8 cellular contexts compared by ENCODE assay signal in the genomic region with DNA sequence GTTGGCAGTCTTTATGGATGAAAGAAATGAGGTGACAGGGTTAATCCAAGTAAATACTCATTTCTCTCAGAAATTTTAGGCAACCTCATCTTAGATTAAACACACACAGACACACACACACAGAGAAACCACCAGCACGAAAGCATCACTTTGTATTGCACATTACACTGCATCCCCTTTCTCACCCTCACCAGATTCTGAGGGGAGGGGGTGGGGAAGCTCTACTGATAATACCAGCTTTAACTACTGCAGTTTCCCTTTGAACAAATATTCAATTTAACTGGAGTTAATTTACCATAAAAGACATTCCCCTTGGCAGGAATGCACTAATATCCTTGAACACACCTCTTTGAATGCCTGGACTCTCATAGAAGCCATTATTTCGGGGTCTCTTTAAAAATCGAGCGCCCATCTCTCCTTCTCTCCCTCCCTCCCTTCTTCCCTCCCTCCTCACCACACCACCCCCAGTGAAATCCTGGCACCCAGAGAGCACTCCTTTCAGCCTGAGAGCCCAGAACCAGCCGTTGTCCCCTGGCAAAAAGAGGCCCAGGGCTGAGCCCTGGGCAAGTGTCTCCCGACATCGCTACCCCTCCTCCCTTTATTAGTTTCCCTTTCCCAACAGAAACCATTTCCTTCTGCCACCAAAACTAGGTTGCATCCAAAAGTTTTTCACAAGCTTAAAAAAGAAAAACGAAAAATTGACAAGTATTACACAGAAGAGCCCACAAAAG. TPM values are rescaled to one million over a fixed set of nuclear protein-coding genes. Genes with fewer than 3 reads are reported as not detected.
DNase-seq lines count a peak whose midpoint lies in the region; ATAC-seq and TF ChIP-seq lines count a peak whose summit lies in the region.

No MANE protein-coding gene starts in this region.

- peak overlapping the region; percentile 46 to 76 (median 66) for H3K4me3 Mint-ChIP-seq in CD4-positive, alpha-beta memory T cell
- H3K4me3 Mint-ChIP-seq in neural progenitor cell, result peak overlapping the region; percentile 98

- H3K27ac ChIP-seq in CD4-positive, alpha-beta memory T cell (ENCODE audit: low read depth, low read length), result no peak overlapping the region
- peak overlapping the region; percentile 96 for H3K27ac ChIP-seq in epithelial cell of prostate
- H3K27ac ChIP-seq in neural progenitor cell, result no peak overlapping the region

- intact Hi-C loops in CD4-positive, alpha-beta memory T cell (cut with micrococcal nuclease), result no loop called here

- H3K4me1 ChIP-seq in CD4-positive, alpha-beta memory T cell (ENCODE audit: insufficient read depth, low read length), result peaks cover 22% of the 10 kb centered on the region
- H3K4me1 ChIP-seq in neural progenitor cell, result peaks cover 11% of the 10 kb centered on the region

- peaks cover 20 to 30% of the 10 kb centered on the region in 2 donors for H3K27me3 Mint-ChIP-seq in CD4-positive, alpha-beta memory T cell
- peaks cover 43% of the 10 kb centered on the region for H3K27me3 Mint-ChIP-seq in neural progenitor cell (ENCODE audit: insufficient read depth, low read depth)

- no peaks in the 10 kb centered on the region for H3K9me3 ChIP-seq in CD4-positive, alpha-beta memory T cell (ENCODE audit: control insufficient read depth in 1 of 2, low read length in 2 of 2)
- no peaks in the 10 kb centered on the region for H3K9me3 ChIP-seq in neural progenitor cell (ENCODE audit: low read depth)

- H3K27ac Mint-ChIP-seq in CD4-positive, alpha-beta memory T cell, result no peak overlapping the region
- H3K27ac Mint-ChIP-seq in neural progenitor cell, result no peak overlapping the region

- peaks cover 10% of the 10 kb centered on the region for H3F3A ChIP-seq in neural progenitor cell (ENCODE audit: low read depth)

- DNase-seq in CD4-positive, alpha-beta memory T cell, result no peak
- DNase-seq in NCI-H446 (lab: John Stamatoyannopoulos, UW) (peak; percentile 99 to 100), epithelial cell of prostate (ENCODE audit: low read depth, low spot score) (no peak), neural progenitor cell (ENCODE audit: low spot score) (peak; percentile 14), OCI-M1 (lab: John Stamatoyannopoulos, UW) (no peak), NCI-H1048 (lab: John Stamatoyannopoulos, UW) (no peak), erythroblast (lab: John Stamatoyannopoulos, UW) (no peak)

- peaks cover 23 to 39% (median 30%) of the 10 kb centered on the region in 4 donors for H3K4me1 Mint-ChIP-seq in CD4-positive, alpha-beta memory T cell
- peaks cover 56% of the 10 kb centered on the region for H3K4me1 Mint-ChIP-seq in neural progenitor cell

- peaks cover 28% of the 10 kb centered on the region for H3K27me3 ChIP-seq in CD4-positive, alpha-beta memory T cell (ENCODE audit: insufficient read depth, low read length)
- peaks cover 98% of the 10 kb centered on the region for H3K27me3 ChIP-seq in neural progenitor cell

- no peaks in the 10 kb centered on the region for H3K36me3 ChIP-seq in CD4-positive, alpha-beta memory T cell (ENCODE audit: insufficient read depth, low read length)
- no peaks in the 10 kb centered on the region for H3K36me3 ChIP-seq in neural progenitor cell

- H3K4me3 ChIP-seq in CD4-positive, alpha-beta memory T cell (ENCODE audit: low read length in 2 of 2), result no peak overlapping the region
- peak overlapping the region; percentile 62 for H3K4me3 ChIP-seq in neural progenitor cell

- TF ChIP-seq POLR2A in erythroblast (IDR thresholded peaks at IDR 0.05; ENCODE audit: low read length), result no peak

- H3K9ac ChIP-seq in neural progenitor cell, result no peak overlapping the region

- no peak overlapping the region for H2AFZ ChIP-seq in neural progenitor cell (replicated peaks)

- H3K4me2 ChIP-seq in neural progenitor cell, result peak overlapping the region; percentile 79

- H3K36me3 Mint-ChIP-seq in CD4-positive, alpha-beta memory T cell, result peaks cover 2 to 10% of the 10 kb centered on the region in 2 donors
- H3K36me3 Mint-ChIP-seq in neural progenitor cell, result no peaks in the 10 kb centered on the region

- peaks cover under 1% of the 10 kb centered on the region for H3K79me2 ChIP-seq in neural progenitor cell (ENCODE audit: low read depth)

- POLR2A ChIA-PET in CD4-positive, alpha-beta memory T cell (lab: Charles Lee; ENCODE audit: partially characterized antibody), result no interaction called here

- no peak for TF ChIP-seq CTCF in neural progenitor cell (IDR thresholded peaks at IDR 0.05)

- CTCF ChIA-PET in CD4-positive, alpha-beta memory T cell (lab: Charles Lee; ENCODE audit: partially characterized antibody), result no interaction called here

- peaks cover 0 to 9% (median 5%) of the 10 kb centered on the region in 8 donors for H3K9me3 Mint-ChIP-seq in CD4-positive, alpha-beta memory T cell
- no peaks in the 10 kb centered on the region for H3K9me3 Mint-ChIP-seq in neural progenitor cell

- no peak for ATAC-seq in GM18858 (IDR thresholded peaks at IDR 0.05; ENCODE audit: unreplicated experiment)

- peaks cover 40% of the 10 kb centered on the region for H4K20me1 ChIP-seq in neural progenitor cell (ENCODE audit: low read depth)

RNA-seq across cellular contexts. Expression of gene NFIB, which starts 2.8 kb away (rescaled TPM):
- not detected for total RNA-seq in CD4-positive, alpha-beta memory T cell
- not detected for polyA plus RNA-seq in CD4-positive, alpha-beta memory T cell
- 0.30 and 0.40 TPM in 2 replicates for total RNA-seq in neural progenitor cell (ENCODE audit: low replicate concordance)

Comparison
In these comparisons a context has a peak if more than half of its experiments do, and no peak if none do; other contexts are left out.
1. DNase-seq: peak in NCI-H446 (2 of 2) and neural progenitor cell (single experiment); none in CD4-positive, alpha-beta memory T cell (0 of 5), epithelial cell of prostate (single experiment), OCI-M1 (single experiment), NCI-H1048 (single experiment) and erythroblast (0 of 2).